ENCODE assay signal across 7 cellular contexts in the genomic region with DNA sequence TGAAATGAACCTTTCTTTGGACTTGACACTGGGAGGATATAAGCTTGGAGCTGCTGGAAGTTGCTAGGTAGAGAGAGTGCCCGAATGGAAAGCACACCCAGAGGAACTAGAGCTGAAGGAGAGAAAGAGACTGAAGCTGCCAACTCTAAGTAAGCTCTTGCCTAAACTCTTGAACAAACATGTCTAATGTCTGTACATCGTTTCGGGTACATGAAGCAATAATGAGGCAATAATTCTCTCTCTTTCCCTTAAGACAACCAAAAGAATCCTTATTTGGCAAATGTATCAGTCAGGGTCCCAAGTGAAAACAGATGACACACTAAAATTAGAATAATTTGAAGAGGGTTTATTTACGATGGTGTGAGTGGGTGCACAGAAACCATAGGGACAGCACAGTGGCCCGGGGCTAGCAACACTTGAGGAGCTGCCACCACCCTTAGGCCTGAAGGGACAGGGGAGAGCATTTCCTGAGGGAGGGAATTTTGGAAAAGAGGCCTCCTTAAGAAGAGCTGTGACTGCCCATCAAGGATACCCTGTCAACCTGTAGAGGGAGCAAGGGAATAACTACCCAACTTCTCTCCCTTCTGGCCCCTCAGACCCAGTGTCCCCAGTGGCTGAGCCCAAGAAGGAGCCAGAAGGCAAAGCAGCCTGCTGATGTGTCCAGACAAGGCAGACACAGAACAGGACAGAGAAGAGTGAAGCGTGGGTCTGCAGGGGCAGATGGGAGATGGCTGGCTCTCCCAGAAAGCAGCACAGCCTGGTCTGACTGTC. TPM values are rescaled to one million over a fixed set of nuclear protein-coding genes. Genes with fewer than 3 reads are reported as not detected.
DNase-seq lines count a peak whose midpoint lies in the region; ATAC-seq and TF ChIP-seq lines count a peak whose summit lies in the region.

No MANE protein-coding gene starts in this region.

- H3K4me3 Mint-ChIP-seq in endodermal cell (no peak overlapping the region), osteocyte (ENCODE audit: unreplicated experiment) (no peak overlapping the region)

- TF ChIP-seq CTCF in GM12872 (IDR thresholded peaks at IDR 0.05; ENCODE audit: insufficient read depth, low read depth, low read length), result peak; percentile 58; the same call in 2 of the 3 replicates
- TF ChIP-seq CTCF in endodermal cell (conservative IDR thresholded peaks at IDR 0.05), result peak; percentile 83
- TF ChIP-seq CTCF in osteocyte (IDR thresholded peaks at IDR 0.05), result peak; percentile 54

- H3K9me3 Mint-ChIP-seq in endodermal cell (peaks cover under 1% of the 10 kb centered on the region), osteocyte (ENCODE audit: unreplicated experiment) (no peaks in the 10 kb centered on the region)

- peak; percentile 13 for DNase-seq in NOMO-1 treated with DMSO at 0.1 percent for 48 hours (lab: John Stamatoyannopoulos, UW; ENCODE audit: unreplicated experiment)
- peak; percentile 90 for DNase-seq in endodermal cell
- no peak for DNase-seq in osteocyte (ENCODE audit: extremely low spot score, unreplicated experiment)

- no peaks in the 10 kb centered on the region for H3K27me3 ChIP-seq in endodermal cell (ENCODE audit: control insufficient read depth, insufficient read depth, low read length, poor library complexity, severe bottlenecking)

- peaks cover 11% of the 10 kb centered on the region for H3K4me1 Mint-ChIP-seq in endodermal cell
- H3K4me1 Mint-ChIP-seq in osteocyte (ENCODE audit: unreplicated experiment), result peaks cover 28% of the 10 kb centered on the region

- no peaks in the 10 kb centered on the region for H3K9me3 ChIP-seq in endodermal cell (ENCODE audit: control insufficient read depth, low read length)

- H3K4me1 ChIP-seq in endodermal cell (ENCODE audit: control insufficient read depth, insufficient read depth, low read length), result peaks cover 3% of the 10 kb centered on the region

- no peak overlapping the region for H3K4me3 ChIP-seq in endodermal cell (ENCODE audit: low read length)

- no peaks in the 10 kb centered on the region for H3K36me3 Mint-ChIP-seq in endodermal cell (ENCODE audit: low read depth)
- no peaks in the 10 kb centered on the region for H3K36me3 Mint-ChIP-seq in osteocyte (ENCODE audit: unreplicated experiment)

- no peak overlapping the region for H3K27ac ChIP-seq in endodermal cell (ENCODE audit: low read depth, low read length)

- ATAC-seq in HG02852 (IDR thresholded peaks at IDR 0.05; ENCODE audit: unreplicated experiment), result no peak
- no peak for ATAC-seq in GM19397 (IDR thresholded peaks at IDR 0.05; ENCODE audit: unreplicated experiment)
- ATAC-seq in GM18519 (IDR thresholded peaks at IDR 0.05; ENCODE audit: low FRiP score, unreplicated experiment), result no peak

- peak overlapping the region; percentile 54 for H3K27ac Mint-ChIP-seq in endodermal cell
- H3K27ac Mint-ChIP-seq in osteocyte (ENCODE audit: unreplicated experiment), result peak overlapping the region; percentile 83

- no peaks in the 10 kb centered on the region for H3K36me3 ChIP-seq in endodermal cell (ENCODE audit: control insufficient read depth, insufficient read depth, low read length)

- no peak overlapping the region for H3K9ac ChIP-seq in endodermal cell (ENCODE audit: extremely low read depth, low read length, poor library complexity, severe bottlenecking)

- 81 to 83% methylated on average over 6 of the region's 6 CpGs for WGBS in endodermal cell (ENCODE audit: insufficient coverage in 1 of 2, insufficient read length in 1 of 2), 2 experiments

- no peaks in the 10 kb centered on the region for H3K27me3 Mint-ChIP-seq in endodermal cell (ENCODE audit: insufficient read depth)
- H3K27me3 Mint-ChIP-seq in osteocyte (ENCODE audit: unreplicated experiment), result no peaks in the 10 kb centered on the region

RNA-seq across cellular contexts. Expression of a gene that starts 36.1 kb away (rescaled TPM):
- total RNA-seq in endodermal cell (100 to 1,000 TPM; 201 to 235 TPM), osteocyte (128 and 131 TPM in 2 replicates)
- polyA plus RNA-seq in endodermal cell (2013, experiment 1 of 2), result 307 TPM
- polyA plus RNA-seq in endodermal cell (2013, experiment 2 of 2), result 280 TPM

RNA-seq across cellular contexts. Expression of a gene that starts 39.4 kb away (rescaled TPM):
- 100 to 1,000 TPM; 211 TPM for total RNA-seq in endodermal cell
- polyA plus RNA-seq in endodermal cell (2013, experiment 1 of 2), result 159 TPM
- polyA plus RNA-seq in endodermal cell (2013, experiment 2 of 2), result 160 TPM
- 142 and 157 TPM in 2 replicates for total RNA-seq in osteocyte
